11 cellular contexts compared by ENCODE assay signal in genomic region chr20:45339084-45339483, GRCh38. TPM values are rescaled to one million over a fixed set of nuclear protein-coding genes. Genes with fewer than 3 reads are reported as not detected.
DNase-seq lines count a peak whose midpoint lies in the region; ATAC-seq and TF ChIP-seq lines count a peak whose summit lies in the region.
"Had no signal": no experiment of that assay in that cellular context is flagged by ENCODE, and none has a peak within 500 bp of the region (broad histone marks: within the 10 kb centered on the region; RNA-seq: fewer than 3 reads in every experiment).

No MANE protein-coding gene starts in this region.

- H3K9me3 Mint-ChIP-seq in H9 = no peaks in the 10 kb centered on the region

- H3K4ac ChIP-seq in H9 (ENCODE audit: low read depth, low read length) = no peak overlapping the region

- peaks cover 2% of the 10 kb centered on the region for H4K20me1 ChIP-seq in H9 (ENCODE audit: control insufficient read depth, insufficient read depth, insufficient read length)
- peaks cover 29% of the 10 kb centered on the region for H4K20me1 ChIP-seq in osteoblast (ENCODE audit: insufficient read depth, low read length)

- no peak for TF ChIP-seq CTCF in H9 (conservative IDR thresholded peaks at IDR 0.05)
- TF ChIP-seq CTCF in coronary artery (IDR thresholded peaks at IDR 0.05) = no peak
- TF ChIP-seq CTCF in osteoblast (IDR thresholded peaks at IDR 0.05; ENCODE audit: extremely low read depth, low read depth, low read length) = no peak

- H3K18ac ChIP-seq in H9 (ENCODE audit: insufficient read length, low read depth, low read length) = no peak overlapping the region

- H3K4me1 ChIP-seq in H9 (ENCODE audit: insufficient read depth, low read length) (peaks cover 30% of the 10 kb centered on the region), osteoblast (ENCODE audit: insufficient read depth, low read length) (peaks cover 81% of the 10 kb centered on the region)

- no peak overlapping the region for H2BK15ac ChIP-seq in H9 (ENCODE audit: low read depth, low read length)

- no peak overlapping the region for H3K14ac ChIP-seq in H9 (ENCODE audit: insufficient read depth, low read length)

- H3K23ac ChIP-seq in H9 (ENCODE audit: insufficient read length, low read depth, low read length) = no peak overlapping the region

- no peak overlapping the region for H2BK120ac ChIP-seq in H9 (ENCODE audit: low read depth, low read length, poor library complexity, severe bottlenecking)

- H3K27ac ChIP-seq in H9 (ENCODE audit: insufficient read length, low read depth, low read length) (no peak overlapping the region), coronary artery (peak overlapping the region; percentile 88 to 98), osteoblast (ENCODE audit: low read depth, low read length) (peak overlapping the region; percentile 100)
- H3K27ac ChIP-seq: BLaER1 treated with 17β-estradiol and CSF1 and Interleukin-3, amounts not matched to agents 10 nM and 100 nM had no signal

- H3K27me3 ChIP-seq in H9 (ENCODE audit: insufficient read depth, low read length) (no peaks in the 10 kb centered on the region), osteoblast (ENCODE audit: insufficient read depth, low read length) (no peaks in the 10 kb centered on the region)
- H3K27me3 ChIP-seq: BLaER1 treated with 17β-estradiol and CSF1 and Interleukin-3, amounts not matched to agents 10 nM and 100 nM had no signal

- no peak for ATAC-seq in GM18511 (IDR thresholded peaks at IDR 0.05; ENCODE audit: unreplicated experiment)

- H4K91ac ChIP-seq in H9 (ENCODE audit: insufficient read length, low read depth, low read length) = no peak overlapping the region

- H4K5ac ChIP-seq in H9 (ENCODE audit: insufficient read length, low read depth, low read length) = no peak overlapping the region

- H3K9ac ChIP-seq in H9 (ENCODE audit: extremely low read depth, insufficient read length, low read length) = no peak overlapping the region
- H3K9ac ChIP-seq: BLaER1 treated with 17β-estradiol and CSF1 and Interleukin-3, amounts not matched to agents 10 nM and 100 nM had no signal

- H3K4me3 Mint-ChIP-seq in H9 = no peak overlapping the region

- H3K4me2 ChIP-seq in H9 (ENCODE audit: insufficient read depth, insufficient read length, low read length) (no peak overlapping the region), osteoblast (ENCODE audit: insufficient read depth, low read length) (peak overlapping the region; percentile 69)

- peaks cover 83 to 90% of the 10 kb centered on the region in 2 experiments for H3K4me1 Mint-ChIP-seq in H9

- H3K56ac ChIP-seq in H9 (ENCODE audit: insufficient read length, low read depth, low read length) = no peak overlapping the region

- H2BK20ac ChIP-seq in H9 (ENCODE audit: low read depth, low read length, poor library complexity, severe bottlenecking) = no peak overlapping the region

- H3K36me3 Mint-ChIP-seq in H9 (ENCODE audit: insufficient read depth in 1 of 3, low read depth in 3 of 3) = peaks cover 13 to 24% (median 14%) of the 10 kb centered on the region in 3 experiments; a peak in 5 of 7 replicates

- H3T11ph ChIP-seq in H9 (ENCODE audit: low read length) = no peak overlapping the region

- H2BK12ac ChIP-seq in H9 (ENCODE audit: insufficient read length, low read depth, low read length) = no peak overlapping the region

- WGBS in H9 (ENCODE audit: extremely low coverage, insufficient read length, low lambda C conversion rate) = no CpG with 5 or more reads among the region's 6 CpGs

- peaks cover 64% of the 10 kb centered on the region for H3K36me3 ChIP-seq in osteoblast (ENCODE audit: insufficient read depth, low read length)
- H3K36me3 ChIP-seq: BLaER1 treated with 17β-estradiol and CSF1 and Interleukin-3, amounts not matched to agents 10 nM and 100 nM had no signal

- no peaks in the 10 kb centered on the region; the same call in 1 of the 2 replicates for H3K27me3 Mint-ChIP-seq in H9 (ENCODE audit: low read depth)

- DNase-seq in H9 = no peak
- no peak for DNase-seq in coronary artery (ENCODE audit: low spot score)
- no peak for DNase-seq in osteoblast (ENCODE audit: insufficient read length, low spot score, missing footprints)
- no peak for DNase-seq in UCSD-AML1 (lab: John Stamatoyannopoulos, UW; ENCODE audit: unreplicated experiment)
- DNase-seq in NCI-H2107 treated with DMSO at 0.1 percent for 48 hours (lab: John Stamatoyannopoulos, UW; ENCODE audit: unreplicated experiment) = no peak
- DNase-seq: activated T-cell treated with anti-CD3 and anti-CD28 coated beads for 4 hours; NCI-H1930; stimulated activated CD4-positive, alpha-beta T cell treated with anti-CD3 and anti-CD28 coated beads, Interleukin-12 subunit alpha, Interleukin-12 subunit beta, amount 100 ng/mL, for 4 hours; SW 1271 had no signal

- H3K9me3 ChIP-seq in H9 (ENCODE audit: control insufficient read depth, low read depth, low read length) (no peaks in the 10 kb centered on the region), osteoblast (ENCODE audit: low read depth, low read length) (no peaks in the 10 kb centered on the region)
- H3K9me3 ChIP-seq: BLaER1 treated with 17β-estradiol and CSF1 and Interleukin-3, amounts not matched to agents 10 nM and 100 nM had no signal

- no peaks in the 10 kb centered on the region for H3K79me1 ChIP-seq in H9 (ENCODE audit: insufficient read depth, low read depth, low read length, poor library complexity, severe bottlenecking)

- peaks cover 3% of the 10 kb centered on the region for H3K23me2 ChIP-seq in H9 (ENCODE audit: insufficient read length, low read depth, low read length, poor library complexity, severe bottlenecking)

- no peak overlapping the region for H2AFZ ChIP-seq in H9 (ENCODE audit: low read length)
- H2AFZ ChIP-seq in osteoblast (ENCODE audit: low read length) = no peak overlapping the region

- H3K27ac Mint-ChIP-seq in H9 = peak overlapping the region; percentile 65 to 96 (median 71); a peak in 4 of 7 replicates

- no peak overlapping the region for H2BK5ac ChIP-seq in H9 (ENCODE audit: insufficient read length, low read length)

- no peak overlapping the region for H3K4me3 ChIP-seq in coronary artery
- no peak overlapping the region for H3K4me3 ChIP-seq in osteoblast (ENCODE audit: insufficient read depth, low read length)
- H3K4me3 ChIP-seq: BLaER1 treated with 17β-estradiol and CSF1 and Interleukin-3, amounts not matched to agents 10 nM and 100 nM had no signal

- no peak overlapping the region for H4K8ac ChIP-seq in H9 (replicated peaks; ENCODE audit: insufficient read length, low read depth, low read length)

- H2AK5ac ChIP-seq in H9 (ENCODE audit: insufficient read length, low read length) = no peak overlapping the region

- H3K79me2 ChIP-seq in H9 (ENCODE audit: insufficient read depth, low read length) (peaks cover 3% of the 10 kb centered on the region; the same call in 1 of the 2 replicates), osteoblast (ENCODE audit: insufficient read depth, low read length) (peaks cover 86% of the 10 kb centered on the region)

RNA-seq across cellular contexts. Expression of gene SDC4, which starts 9.1 kb away (rescaled TPM):
- total RNA-seq in H9 (2021) (50.7 and 54.3 TPM in 2 replicates), osteoblast (182 and 267 TPM in 2 replicates)

RNA-seq across cellular contexts. Expression of gene SYS1, which starts 23.9 kb away (rescaled TPM):
- total RNA-seq in H9 (2021) (18.6 and 21.0 TPM in 2 replicates), osteoblast (26.5 and 31.8 TPM in 2 replicates)

RNA-seq across cellular contexts. Expression of gene MATN4, which starts 31.0 kb away (rescaled TPM):
- total RNA-seq in H9 (2021) = 0.11 TPM in 1 of 2 replicates, not detected in the other
- total RNA-seq in osteoblast = under 0.01 TPM in 1 of 2 replicates, not detected in the other

RNA-seq across cellular contexts. Expression of gene RBPJL, which starts 32.4 kb away (rescaled TPM):
- total RNA-seq in H9 (2021) = 0.28 TPM in 1 of 2 replicates, not detected in the other
- total RNA-seq in osteoblast = not detected in 2 replicates

RNA-seq across cellular contexts. Expression of gene TP53TG5, which starts 39.0 kb away (rescaled TPM):
- total RNA-seq in H9 (2021) (0.59 TPM in 1 of 2 replicates, not detected in the other), osteoblast (not detected in 2 replicates)
